In genomic region chr4:37717575-37717974, GRCh38 we compare ENCODE assay signal across 12 cellular contexts. TPM values are rescaled to one million over a fixed set of nuclear protein-coding genes. Genes with fewer than 3 reads are reported as not detected.
A peak's percentile ranks its signal among the peaks of the same experiment; 100 is the strongest.
DNase-seq lines count a peak whose midpoint lies in the region; ATAC-seq and TF ChIP-seq lines count a peak whose summit lies in the region.
"Had no signal": no experiment of that assay in that cellular context is flagged by ENCODE, and none has a peak within 500 bp of the region (broad histone marks: within the 10 kb centered on the region; RNA-seq: fewer than 3 reads in every experiment).

No MANE protein-coding gene starts in this region.

- no peaks in the 10 kb centered on the region for H3K9me2 ChIP-seq in HCT116 (ENCODE audit: insufficient read depth)

- H3K27me3 ChIP-seq in HCT116 (ENCODE audit: insufficient read depth, low read length): no peaks in the 10 kb centered on the region
- H3K27me3 ChIP-seq in prostate gland (replicated peaks; ENCODE audit: insufficient read depth): no peaks in the 10 kb centered on the region

- TF ChIP-seq POLR2A in HCT116 (IDR thresholded peaks at IDR 0.05; ENCODE audit: borderline replicate concordance, extremely low read depth, insufficient read depth, insufficient read length) (no peak), prostate gland (IDR thresholded peaks at IDR 0.05) (no peak)

- RAD21 ChIA-PET in HCT116 (lab: Charles Lee; ENCODE audit: low non-redundant PET in 1 of 2, low total read pairs in 2 of 2, uncharacterized antibody in 2 of 2, unreplicated experiment in 2 of 2): no interaction called here

- H3K4me3 ChIP-seq in AG10803 (ENCODE audit: low read length): no peak overlapping the region
- no peak overlapping the region for H3K4me3 ChIP-seq in HCT116 (replicated peaks in 1 of 2; ENCODE audit: low read depth in 1 of 2, low read length in 2 of 2)
- no peak overlapping the region for H3K4me3 ChIP-seq in fibroblast of villous mesenchyme (ENCODE audit: low read depth, low read length)
- H3K4me3 ChIP-seq in prostate gland: no peak overlapping the region
- H3K4me3 ChIP-seq: psoas muscle had no signal

- CTCF ChIA-PET in HCT116 (lab: Charles Lee): no interaction called here

- no peak for TF ChIP-seq CTCF in AG10803 (conservative IDR thresholded peaks at IDR 0.05; ENCODE audit: low read length)
- no peak for TF ChIP-seq CTCF in HCT116 (IDR thresholded peaks at IDR 0.05 in 2 of 3, conservative IDR thresholded peaks at IDR 0.05 in 1 of 3; ENCODE audit: borderline replicate concordance in 1 of 3, insufficient read depth in 1 of 3, low read depth in 2 of 3, low read length in 2 of 3)
- no peak for TF ChIP-seq CTCF in fibroblast of villous mesenchyme (IDR thresholded peaks at IDR 0.05; ENCODE audit: insufficient read depth, low read depth, low read length)
- TF ChIP-seq CTCF in prostate gland (IDR thresholded peaks at IDR 0.05): no peak

- H3K9ac ChIP-seq in HCT116 (ENCODE audit: low read length): no peak overlapping the region

- intact Hi-C loops in HCT116 (cut with micrococcal nuclease): no loop called here
- intact Hi-C loops in prostate gland (cut with DNase I): no loop called here

- ATAC-seq in HCT116 (peak; percentile 47), HG02973 (IDR thresholded peaks at IDR 0.05; ENCODE audit: unreplicated experiment) (no peak)
- ATAC-seq: psoas muscle had no signal

- no peaks in the 10 kb centered on the region for H3K79me2 ChIP-seq in HCT116 (ENCODE audit: insufficient read depth, low read length)

- no peak overlapping the region for H2AFZ ChIP-seq in HCT116 (ENCODE audit: low read depth, low read length, poor library complexity, severe bottlenecking)

- POLR2A ChIA-PET in HCT116 (lab: Charles Lee): no interaction called here

- TF ChIP-seq RAD21 in HCT116 (IDR thresholded peaks at IDR 0.05; ENCODE audit: low read depth): no peak

- 78% methylated on average over 4 of the region's 4 CpGs for WGBS in prostate gland

- H3K36me3 ChIP-seq in HCT116 (ENCODE audit: control insufficient read depth in 1 of 2, insufficient read depth in 2 of 2, low read length in 2 of 2) (no peaks in the 10 kb centered on the region), prostate gland (no peaks in the 10 kb centered on the region)

- H3K9me3 ChIP-seq in HCT116 (ENCODE audit: control insufficient read depth in 1 of 2, insufficient read depth in 1 of 2, low read depth in 1 of 2, low read length in 2 of 2) (no peaks in the 10 kb centered on the region), prostate gland (no peaks in the 10 kb centered on the region)
- H3K9me3 ChIP-seq: psoas muscle had no signal

- DNase-seq in AG10803 (ENCODE audit: low read depth) (peak; percentile 93), HCT116 (ENCODE audit: low read depth, low spot score) (no peak), T1000 (lab: John Stamatoyannopoulos, UW) (peak; percentile 62), fibroblast of villous mesenchyme (ENCODE audit: low read depth) (peak; percentile 40), NCI-H1105 treated with DMSO at 0.1 percent for 48 hours (lab: John Stamatoyannopoulos, UW) (no peak), germinal center (ENCODE audit: low spot score) (no peak), prostate gland (ENCODE audit: low spot score) (no peak)
- DNase-seq: activated T-cell treated with anti-CD3 and anti-CD28 coated beads for 4 hours, hippocampal formation, NCI-H2029, psoas muscle had no signal

- BruUV-seq in HCT116 (replicated peaks; lab: Mats Ljungman, UMichigan): no TSS peak

- H3K4me1 ChIP-seq in HCT116 (ENCODE audit: control insufficient read depth in 1 of 2, insufficient read depth in 2 of 2, low read length in 2 of 2): peaks cover 0 to 15% of the 10 kb centered on the region in 2 experiments; a peak in 2 of 4 replicates
- H3K4me1 ChIP-seq in prostate gland (replicated peaks): no peaks in the 10 kb centered on the region

- no peak overlapping the region for H3K27ac ChIP-seq in HCT116 (ENCODE audit: low read depth, low read length)
- no peak overlapping the region for H3K27ac ChIP-seq in prostate gland
- H3K27ac ChIP-seq: psoas muscle had no signal

- no peaks in the 10 kb centered on the region for H4K20me1 ChIP-seq in HCT116 (ENCODE audit: insufficient read depth)

- no peak overlapping the region for H3K4me2 ChIP-seq in HCT116 (ENCODE audit: low read length)

TF ChIP-seq in HCT116, 20 proteins besides CTCF, POLR2A, EP300 and RAD21:
- TF ChIP-seq CEBPB (IDR thresholded peaks at IDR 0.05; ENCODE audit: low read depth): no peak
- TF ChIP-seq FOSL1 (IDR thresholded peaks at IDR 0.05; ENCODE audit: low read depth): peak; percentile 45

RNA-seq across cellular contexts. Expression of gene RELL1, which starts 31.4 kb away (rescaled TPM):
- total RNA-seq in HCT116 (2021; ENCODE audit: unreplicated experiment) (30.2 TPM), fibroblast of villous mesenchyme (66.5 and 90.8 TPM in 2 replicates), prostate gland (10 to 100 TPM; 18.9 to 26.2 TPM)
- 13.3 and 14.6 TPM in 2 replicates for polyA plus RNA-seq in HCT116 (2012)

Comparison
In these comparisons a context has a peak if more than half of its experiments do, and no peak if none do; other contexts are left out.
1. DNase-seq: peak in AG10803 (single experiment), T1000 (single experiment) and fibroblast of villous mesenchyme (single experiment); none in HCT116 (single experiment), NCI-H1105 treated with DMSO at 0.1 percent for 48 hours (single experiment), germinal center (single experiment) and prostate gland (single experiment).